8 cellular contexts compared by ENCODE assay signal in genomic region chr1:205301220-205301821, GRCh38. TPM values are rescaled to one million over a fixed set of nuclear protein-coding genes. Genes with fewer than 3 reads are reported as not detected.
DNase-seq lines count a peak whose midpoint lies in the region; ATAC-seq and TF ChIP-seq lines count a peak whose summit lies in the region.

No MANE protein-coding gene starts in this region.

- H3K9me3 ChIP-seq in RWPE2 (ENCODE audit: severe bottlenecking), result no peaks in the 10 kb centered on the region

- peak overlapping the region; percentile 97 for H3K27ac ChIP-seq in RWPE2 (ENCODE audit: poor library complexity, severe bottlenecking)

- peaks cover 4% of the 10 kb centered on the region for H3K36me3 Mint-ChIP-seq in glutamatergic neuron (ENCODE audit: unreplicated experiment)

- H3K27me3 ChIP-seq in RWPE2 (ENCODE audit: insufficient read depth, poor library complexity, severe bottlenecking), result no peaks in the 10 kb centered on the region

- peaks cover 24% of the 10 kb centered on the region for H3K4me1 Mint-ChIP-seq in glutamatergic neuron (ENCODE audit: low read depth, unreplicated experiment)

- peak overlapping the region; percentile 46 for H3K4me3 Mint-ChIP-seq in glutamatergic neuron (ENCODE audit: unreplicated experiment)

- H3K36me3 ChIP-seq in RWPE2 (ENCODE audit: low read depth), result peaks cover 45% of the 10 kb centered on the region

- H3K4me1 ChIP-seq in RWPE2 (ENCODE audit: insufficient read depth, poor library complexity, severe bottlenecking), result peaks cover 56% of the 10 kb centered on the region

- peak overlapping the region; percentile 66 for H3K27ac Mint-ChIP-seq in glutamatergic neuron (ENCODE audit: unreplicated experiment)

- peaks cover 3% of the 10 kb centered on the region for H3K27me3 Mint-ChIP-seq in glutamatergic neuron (ENCODE audit: unreplicated experiment)

- DNase-seq in NCI-H2081 (lab: John Stamatoyannopoulos, UW) (peak; percentile 29 to 58), NCI-H2081 treated with DMSO at 0.1 percent for 48 hours (lab: John Stamatoyannopoulos, UW) (no peak), RWPE2 (ENCODE audit: low spot score) (peak; percentile 82), glutamatergic neuron (peak; percentile 54), retina (peak; percentile 87)
- no peak for DNase-seq in activated CD4-positive, alpha-beta T cell treated with anti-CD3 and anti-CD28 coated beads, Interleukin-2, amount 50 U/mL, for 4 hours

- H3K4me3 ChIP-seq in RWPE2 (ENCODE audit: severe bottlenecking), result no peak overlapping the region

- no peak for TF ChIP-seq CTCF in RWPE2 (IDR thresholded peaks at IDR 0.05; ENCODE audit: poor library complexity, severe bottlenecking)
- TF ChIP-seq CTCF in glutamatergic neuron (IDR thresholded peaks at IDR 0.05; ENCODE audit: partially characterized antibody, unreplicated experiment), result no peak

- peaks cover 2% of the 10 kb centered on the region for H3K9me3 Mint-ChIP-seq in glutamatergic neuron (ENCODE audit: unreplicated experiment)

- ATAC-seq in RWPE2 (ENCODE audit: low read depth) (peak; percentile 54), HG03159 (IDR thresholded peaks at IDR 0.05; ENCODE audit: unreplicated experiment) (no peak), HG03139 (IDR thresholded peaks at IDR 0.05; ENCODE audit: unreplicated experiment) (no peak)

RNA-seq across cellular contexts. Expression of gene NUAK2, which starts 20.2 kb away (rescaled TPM):
- 8.0 TPM for total RNA-seq in glutamatergic neuron (ENCODE audit: unreplicated experiment)

RNA-seq across cellular contexts. Expression of gene KLHDC8A, which starts 55.4 kb away (rescaled TPM):
- total RNA-seq in glutamatergic neuron (ENCODE audit: unreplicated experiment), result 125 TPM

Comparison
In these comparisons a context has a peak if more than half of its experiments do, and no peak if none do; other contexts are left out.
1. DNase-seq: peak in NCI-H2081 (2 of 2), RWPE2 (single experiment), glutamatergic neuron (single experiment) and retina (single experiment); none in NCI-H2081 treated with DMSO at 0.1 percent for 48 hours (single experiment) and activated CD4-positive, alpha-beta T cell treated with anti-CD3 and anti-CD28 coated beads, Interleukin-2, amount 50 U/mL, for 4 hours (0 of 2).